In the genomic region with DNA sequence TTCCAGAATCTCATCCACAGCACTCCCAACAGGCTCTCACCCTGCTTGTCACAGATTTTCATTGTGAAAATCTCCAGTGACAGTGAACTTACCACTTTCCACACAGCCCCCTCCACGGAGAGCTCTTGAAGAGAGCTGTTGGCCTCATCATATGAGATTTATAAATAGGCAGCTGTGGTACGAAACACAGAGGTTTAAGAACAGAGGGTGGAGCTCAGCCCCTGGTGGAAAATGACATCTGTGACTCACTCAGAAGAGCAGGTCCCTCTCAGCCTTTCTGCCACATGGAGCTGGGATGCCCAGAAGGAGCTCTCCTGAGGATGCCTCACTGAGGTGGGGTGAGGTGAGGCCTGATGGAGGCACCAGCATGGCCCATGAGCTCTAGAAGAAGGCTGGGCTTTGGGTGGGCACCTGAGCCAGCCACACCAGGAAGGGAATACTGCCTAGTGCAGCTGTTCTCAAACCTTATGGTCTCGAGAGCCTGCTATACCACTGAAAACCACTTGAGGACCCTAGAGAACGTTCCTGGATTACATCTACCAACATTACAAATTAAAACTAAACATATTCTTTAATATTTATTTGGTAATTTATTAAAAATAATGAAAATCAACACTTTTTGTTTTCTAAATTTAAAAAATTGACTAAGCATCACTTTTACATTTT, we compare ENCODE assay signal across 13 cellular contexts. TPM values are rescaled to one million over a fixed set of nuclear protein-coding genes. Genes with fewer than 3 reads are reported as not detected.
DNase-seq lines count a peak whose midpoint lies in the region; ATAC-seq and TF ChIP-seq lines count a peak whose summit lies in the region.
"Had no signal": no experiment of that assay in that cellular context is flagged by ENCODE, and none has a peak within 500 bp of the region (broad histone marks: within the 10 kb centered on the region; RNA-seq: fewer than 3 reads in every experiment).

No MANE protein-coding gene starts in this region.

- no TSS peak for BruUV-seq in Caco-2 (replicated peaks; lab: Mats Ljungman, UMichigan)

- H3K36me3 Mint-ChIP-seq in Caco-2 (ENCODE audit: insufficient read depth, unreplicated experiment) = no peaks in the 10 kb centered on the region

- no peaks in the 10 kb centered on the region for H3K9me3 ChIP-seq in Caco-2

- ATAC-seq in HG02623 (IDR thresholded peaks at IDR 0.05; ENCODE audit: unreplicated experiment) (peak; percentile 68), GM19324 (IDR thresholded peaks at IDR 0.05; ENCODE audit: low FRiP score, unreplicated experiment) (no peak)

- H3K36me3 ChIP-seq in Caco-2 (ENCODE audit: control insufficient read depth, insufficient read depth, low read length) = no peaks in the 10 kb centered on the region

- intact Hi-C loops in Caco-2 (cut with micrococcal nuclease; ENCODE audit: unreplicated experiment) = no loop called here

- no peaks in the 10 kb centered on the region; the same call in 1 of the 2 replicates for H3K27me3 ChIP-seq in Caco-2 (replicated peaks; ENCODE audit: control insufficient read depth, insufficient read depth, low read length)

- peaks cover 7% of the 10 kb centered on the region for H3K27me3 Mint-ChIP-seq in Caco-2 (ENCODE audit: insufficient read depth, unreplicated experiment)

- CTCF ChIA-PET in Caco-2 (lab: Charles Lee) = no interaction called here

- no peaks in the 10 kb centered on the region for H3K4me1 ChIP-seq in Caco-2

- no peaks in the 10 kb centered on the region for H3K4me1 Mint-ChIP-seq in Caco-2 (ENCODE audit: low read depth, unreplicated experiment)

- POLR2A ChIA-PET in Caco-2 (lab: Charles Lee) = no interaction called here

- TF ChIP-seq CTCF in Caco-2 (IDR thresholded peaks at IDR 0.05; ENCODE audit: insufficient read depth in 1 of 2, low read depth in 1 of 2, low read length in 1 of 2, severe bottlenecking in 1 of 2, unreplicated experiment in 1 of 2) = no peak

- no peak overlapping the region for H3K4me3 ChIP-seq in Caco-2 (ENCODE audit: low read depth, low read length)
- H3K4me3 ChIP-seq: lung, smooth muscle cell had no signal

- peaks cover 12% of the 10 kb centered on the region for H3K9me3 Mint-ChIP-seq in Caco-2 (ENCODE audit: unreplicated experiment)

- H3K27ac Mint-ChIP-seq in Caco-2 (ENCODE audit: unreplicated experiment) = no peak overlapping the region

- no peak overlapping the region for H3K4me3 Mint-ChIP-seq in Caco-2 (ENCODE audit: unreplicated experiment)

- DNase-seq in GF-D8 (lab: John Stamatoyannopoulos, UW) = peak; percentile 7
- peak; percentile 34 for DNase-seq in SIG-M5 treated with dmso at 0.1 percent for 504 hours (lab: John Stamatoyannopoulos, UW; ENCODE audit: unreplicated experiment)
- DNase-seq in medulla oblongata (ENCODE audit: extremely low spot score) = peak; percentile 33
- DNase-seq in SHP77 treated with DMSO at 0.1 percent for 48 hours (lab: John Stamatoyannopoulos, UW) = no peak
- DNase-seq in NCI-H146 treated with DMSO at 0.1 percent for 48 hours (lab: John Stamatoyannopoulos, UW; ENCODE audit: unreplicated experiment) = no peak
- DNase-seq in Caco-2 = no peak
- DNase-seq: erythroblast; KG1; stimulated activated naive CD4-positive, alpha-beta T cell had no signal

RNA-seq across cellular contexts. Expression of a gene that starts 25.8 kb away (rescaled TPM):
- 1.8 and 2.1 TPM in 2 replicates for total RNA-seq in Caco-2 (2022)

Comparison
In these comparisons a context has a peak if more than half of its experiments do, and no peak if none do; other contexts are left out.
1. DNase-seq: peak in GF-D8 (single experiment), SIG-M5 treated with dmso at 0.1 percent for 504 hours (single experiment) and medulla oblongata (single experiment); none in SHP77 treated with DMSO at 0.1 percent for 48 hours (single experiment), NCI-H146 treated with DMSO at 0.1 percent for 48 hours (single experiment) and Caco-2 (0 of 2).